24 cellular contexts compared by ENCODE assay signal in genomic region chr1:17315542-17316130, GRCh38. TPM values are rescaled to one million over a fixed set of nuclear protein-coding genes. Genes with fewer than 3 reads are reported as not detected.
"Had no signal": no experiment of that assay in that cellular context is flagged by ENCODE, and none has a peak within 500 bp of the region (broad histone marks: within the 10 kb centered on the region; RNA-seq: fewer than 3 reads in every experiment).

No MANE protein-coding gene starts in this region.

- H3K4me1 ChIP-seq: esophagus squamous epithelium, heart right ventricle, lower lobe of right lung, prostate gland, right atrium auricular region had no signal

- H3K27ac Mint-ChIP-seq: activated B cell treated with CpG ODN at 0.5 μM for 24 hours; activated CD4-positive, alpha-beta memory T cell treated with anti-CD3 and anti-CD28 coated beads for 36 hours; activated T-helper 17 cell treated with anti-CD3 and anti-CD28 coated beads, Interleukin-2, amount 50 U/mL, for 72 hours; nephron; stimulated activated effector memory CD8-positive, alpha-beta T cell treated with anti-CD3 and anti-CD28 coated beads, Interleukin-12 subunit alpha, Interleukin-12 subunit beta, amount 100 ng/mL, for 72 hours; T-helper 2 cell treated with Interferon-gamma antibody and Interleukin-4, amounts not matched to agents 5 μg/mL and 100 μg/mL, for 36 hours had no signal

- H3K36me3 ChIP-seq: esophagus squamous epithelium, heart right ventricle, lower lobe of right lung, prostate gland, right atrium auricular region, thoracic aorta had no signal

- H3K4me3 Mint-ChIP-seq: activated B cell treated with CpG ODN at 0.5 μM for 24 hours; activated CD4-positive, alpha-beta memory T cell treated with anti-CD3 and anti-CD28 coated beads for 36 hours; activated T-helper 17 cell treated with anti-CD3 and anti-CD28 coated beads, Interleukin-2, amount 50 U/mL, for 72 hours; nephron; stimulated activated effector memory CD8-positive, alpha-beta T cell treated with anti-CD3 and anti-CD28 coated beads, Interleukin-12 subunit alpha, Interleukin-12 subunit beta, amount 100 ng/mL, for 72 hours; T-helper 2 cell treated with Interferon-gamma antibody and Interleukin-4, amounts not matched to agents 5 μg/mL and 100 μg/mL, for 36 hours had no signal

- ATAC-seq: activated T-helper 17 cell treated with anti-CD3 and anti-CD28 coated beads, Interleukin-2, amount 50 U/mL, for 72 hours; body of pancreas; heart right ventricle; left colon; lower lobe of right lung had no signal

- H3K27me3 ChIP-seq: body of pancreas, right atrium auricular region had no signal

- H3K4me3 ChIP-seq: body of pancreas, esophagus squamous epithelium, heart right ventricle, lower lobe of right lung, prostate gland, right atrium auricular region, skin epidermis, thoracic aorta had no signal

- H3K4me1 Mint-ChIP-seq: activated B cell treated with CpG ODN at 0.5 μM for 24 hours; activated T-helper 17 cell treated with anti-CD3 and anti-CD28 coated beads, Interleukin-2, amount 50 U/mL, for 72 hours; nephron; stimulated activated effector memory CD8-positive, alpha-beta T cell treated with anti-CD3 and anti-CD28 coated beads, Interleukin-12 subunit alpha, Interleukin-12 subunit beta, amount 100 ng/mL, for 72 hours had no signal

- H3K36me3 Mint-ChIP-seq: activated CD4-positive, alpha-beta memory T cell treated with anti-CD3 and anti-CD28 coated beads for 36 hours; stimulated activated effector memory CD8-positive, alpha-beta T cell treated with anti-CD3 and anti-CD28 coated beads, Interleukin-12 subunit alpha, Interleukin-12 subunit beta, amount 100 ng/mL, for 72 hours had no signal

- H3K9me3 Mint-ChIP-seq: activated B cell treated with CpG ODN at 0.5 μM for 24 hours; activated CD4-positive, alpha-beta memory T cell treated with anti-CD3 and anti-CD28 coated beads for 36 hours; activated T-helper 17 cell treated with anti-CD3 and anti-CD28 coated beads, Interleukin-2, amount 50 U/mL, for 72 hours; stimulated activated effector memory CD8-positive, alpha-beta T cell treated with anti-CD3 and anti-CD28 coated beads, Interleukin-12 subunit alpha, Interleukin-12 subunit beta, amount 100 ng/mL, for 72 hours; T-helper 2 cell treated with Interferon-gamma antibody and Interleukin-4, amounts not matched to agents 5 μg/mL and 100 μg/mL, for 36 hours had no signal

- DNase-seq: activated B cell treated with CpG ODN at 0.5 μM for 24 hours; activated CD4-positive, alpha-beta memory T cell treated with anti-CD3 and anti-CD28 coated beads for 36 hours; activated CD4-positive, alpha-beta T cell treated with anti-CD3 and anti-CD28 coated beads for 4 hours; activated naive CD4-positive, alpha-beta T cell treated with Interleukin-2 at 50 U/mL for 16 hours; body of pancreas; dermis blood vessel endothelial cell; effector memory CD4-positive, alpha-beta T cell; esophagus squamous epithelium; heart right ventricle; left colon; lower lobe of right lung; midbrain; stimulated activated CD4-positive, alpha-beta T cell treated with anti-CD3 and anti-CD28 coated beads, Interleukin-4, amount 100 ng/mL, for 1 hour had no signal

- H3K27ac ChIP-seq: body of pancreas, esophagus squamous epithelium, heart right ventricle, lower lobe of right lung, prostate gland, right atrium auricular region, skin epidermis, thoracic aorta had no signal

- H3K9me3 ChIP-seq: body of pancreas, lower lobe of right lung, prostate gland had no signal

RNA-seq across cellular contexts. Expression of gene PADI4, which starts 7.6 kb away (rescaled TPM):
- total RNA-seq: body of pancreas, dermis blood vessel endothelial cell, esophagus squamous epithelium, left colon, prostate gland, urinary bladder had no signal

RNA-seq across cellular contexts. Expression of gene PADI6, which starts 56.4 kb away (rescaled TPM):
- total RNA-seq: activated B cell treated with CpG ODN at 0.5 μM for 24 hours; activated CD4-positive, alpha-beta memory T cell treated with anti-CD3 and anti-CD28 coated beads for 36 hours; activated T-helper 17 cell treated with anti-CD3 and anti-CD28 coated beads, Interleukin-2, amount 50 U/mL, for 72 hours; body of pancreas; cardiac septum; dermis blood vessel endothelial cell; esophagus squamous epithelium; heart right ventricle; left colon; lower lobe of right lung; omental fat pad; prostate gland; right atrium auricular region; thoracic aorta; urinary bladder had no signal
